19 cellular contexts compared by ENCODE assay signal in genomic region chr1:8226747-8227146, GRCh38.
"Had no signal": no experiment of that assay in that cellular context is flagged by ENCODE, and none has a peak within 500 bp of the region (broad histone marks: within the 10 kb centered on the region; RNA-seq: fewer than 3 reads in every experiment).

No MANE protein-coding gene starts in this region.

- H3K27ac ChIP-seq: breast epithelium, esophagus muscularis mucosa, spleen, testis, VCaP had no signal

- H3K9me3 Mint-ChIP-seq: activated naive CD4-positive, alpha-beta T cell treated with anti-CD3 and anti-CD28 coated beads, Interleukin-2, amount 50 U/mL, for 24 hours; natural killer cell treated with Interleukin-12 subunit alpha and Interleukin-12 subunit beta and Interleukin-15 and Interleukin-18, amount 100 ng/mL, for 72 hours had no signal

- H3K4me3 ChIP-seq: breast epithelium, esophagus muscularis mucosa, spleen, testis had no signal

- H3K4me3 Mint-ChIP-seq: activated naive CD4-positive, alpha-beta T cell treated with anti-CD3 and anti-CD28 coated beads, Interleukin-2, amount 50 U/mL, for 24 hours; memory B cell; natural killer cell treated with Interleukin-12 subunit alpha and Interleukin-12 subunit beta and Interleukin-15 and Interleukin-18, amount 100 ng/mL, for 72 hours had no signal

- H3K4me1 ChIP-seq: breast epithelium, testis had no signal

- H3K36me3 Mint-ChIP-seq: activated naive CD4-positive, alpha-beta T cell treated with anti-CD3 and anti-CD28 coated beads, Interleukin-2, amount 50 U/mL, for 24 hours had no signal

- FAIRE-seq: endometrium, urothelium cell line had no signal

- H3K27me3 ChIP-seq: breast epithelium, esophagus muscularis mucosa, testis had no signal

- H3K9me3 ChIP-seq: breast epithelium, esophagus muscularis mucosa, testis had no signal

- H3K36me3 ChIP-seq: breast epithelium, esophagus muscularis mucosa, spleen had no signal

- ATAC-seq: natural killer cell treated with Interleukin-12 subunit alpha and Interleukin-12 subunit beta and Interleukin-15 and Interleukin-18, amount 100 ng/mL, for 72 hours had no signal

- H3K27ac Mint-ChIP-seq: activated naive CD4-positive, alpha-beta T cell treated with anti-CD3 and anti-CD28 coated beads, Interleukin-2, amount 50 U/mL, for 24 hours; activated T-helper 2 cell treated with anti-CD3 and anti-CD28 coated beads, Interferon-gamma antibody, Interleukin-2, Interleukin-4, amounts not matched to agents 10 μg/mL and 5 μg/mL and 100 μg/mL, durations not matched to agents 14 hours and 24 hours and 36 hours; memory B cell; natural killer cell treated with Interleukin-12 subunit alpha and Interleukin-12 subunit beta and Interleukin-15 and Interleukin-18, amount 100 ng/mL, for 72 hours; progenitor cell of endocrine pancreas had no signal

- DNase-seq: activated CD4-positive, alpha-beta T cell treated with anti-CD3 and anti-CD28 coated beads for 4 hours; anterior cingulate cortex; dermis blood vessel endothelial cell; foreskin fibroblast; occipital lobe; spleen; stimulated activated CD4-positive, alpha-beta T cell treated with anti-CD3 and anti-CD28 coated beads, Interleukin-2, amount 100 ng/mL, for 24 hours; stimulated activated naive CD4-positive, alpha-beta T cell treated with Interleukin-2 at 50 U/mL for 16 hours; testis had no signal
